8 cellular contexts compared by ENCODE assay signal in the genomic region with DNA sequence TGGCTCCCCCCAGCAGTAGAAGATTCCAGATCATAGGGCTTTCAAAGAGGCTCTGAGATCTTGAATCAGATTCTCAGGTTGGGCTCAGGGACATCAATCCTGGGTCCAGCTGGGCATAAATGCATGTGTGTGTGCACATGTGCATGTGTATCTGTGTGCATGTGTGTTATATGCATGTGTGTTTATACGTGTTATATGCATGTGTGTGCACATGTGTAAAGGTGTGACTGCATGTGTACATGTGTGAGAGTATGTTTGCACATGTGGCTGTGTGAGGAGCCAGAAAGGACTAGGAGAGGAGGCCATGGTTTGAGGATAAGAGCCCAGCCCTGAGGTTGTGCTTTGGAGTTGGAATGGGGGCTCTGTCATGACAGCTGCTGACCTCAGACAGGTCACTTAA. TPM values are rescaled to one million over a fixed set of nuclear protein-coding genes. Genes with fewer than 3 reads are reported as not detected.
DNase-seq lines count a peak whose midpoint lies in the region; ATAC-seq and TF ChIP-seq lines count a peak whose summit lies in the region.
"Had no signal": no experiment of that assay in that cellular context is flagged by ENCODE, and none has a peak within 500 bp of the region (broad histone marks: within the 10 kb centered on the region; RNA-seq: fewer than 3 reads in every experiment).

No MANE protein-coding gene starts in this region.

- H3K27me3 Mint-ChIP-seq in activated CD4-positive, alpha-beta T cell treated with anti-CD3 and anti-CD28 coated beads, Interleukin-2, amount 10 ng/mL, durations not matched to agents 24 days and 14 days: no peaks in the 10 kb centered on the region
- no peaks in the 10 kb centered on the region for H3K27me3 Mint-ChIP-seq in activated CD4-positive, alpha-beta memory T cell treated with anti-CD3 and anti-CD28 coated beads, Interleukin-2, amount 10 ng/mL, durations not matched to agents 7 days and 5 days
- H3K27me3 Mint-ChIP-seq in nephron (ENCODE audit: low read depth): peaks cover 1% of the 10 kb centered on the region

- peaks cover 59% of the 10 kb centered on the region for H3K36me3 Mint-ChIP-seq in activated CD4-positive, alpha-beta T cell treated with anti-CD3 and anti-CD28 coated beads, Interleukin-2, amount 10 ng/mL, durations not matched to agents 24 days and 14 days (ENCODE audit: low read depth)
- H3K36me3 Mint-ChIP-seq in activated CD4-positive, alpha-beta memory T cell treated with anti-CD3 and anti-CD28 coated beads, Interleukin-2, amount 10 ng/mL, durations not matched to agents 7 days and 5 days (ENCODE audit: low read depth): peaks cover 59% of the 10 kb centered on the region
- H3K36me3 Mint-ChIP-seq in nephron (ENCODE audit: low read depth): peaks cover under 1% of the 10 kb centered on the region

- ATAC-seq in HG02678 (IDR thresholded peaks at IDR 0.05; ENCODE audit: unreplicated experiment): no peak

- TF ChIP-seq CTCF in nephron (IDR thresholded peaks at IDR 0.05; ENCODE audit: unreplicated experiment in 3 of 3): no peak

- DNase-seq in activated CD4-positive, alpha-beta T cell treated with anti-CD3 and anti-CD28 coated beads, Interleukin-2, amount 10 ng/mL, durations not matched to agents 24 days and 14 days: no peak
- no peak for DNase-seq in activated CD4-positive, alpha-beta T cell treated with anti-CD3 and anti-CD28 coated beads, Interleukin-2, amount 50 U/mL, for 48 hours
- no peak for DNase-seq in activated CD4-positive, alpha-beta memory T cell treated with anti-CD3 and anti-CD28 coated beads, Interleukin-2, amount 10 ng/mL, durations not matched to agents 7 days and 5 days
- no peak for DNase-seq in NCI-H69 (lab: John Stamatoyannopoulos, UW)
- DNase-seq: DMS 273 treated with DMSO at 0.1 percent for 48 hours had no signal

- H3K27ac Mint-ChIP-seq in activated CD4-positive, alpha-beta T cell treated with anti-CD3 and anti-CD28 coated beads, Interleukin-2, amount 10 ng/mL, durations not matched to agents 24 days and 14 days: no peak overlapping the region
- H3K27ac Mint-ChIP-seq in activated CD4-positive, alpha-beta memory T cell treated with anti-CD3 and anti-CD28 coated beads, Interleukin-2, amount 10 ng/mL, durations not matched to agents 7 days and 5 days: peak overlapping the region; percentile 87
- no peak overlapping the region for H3K27ac Mint-ChIP-seq in nephron
- H3K27ac Mint-ChIP-seq: nephron progenitor cell had no signal

- POLR2A ChIA-PET in activated CD4-positive, alpha-beta memory T cell treated with anti-CD3 and anti-CD28 coated beads, Interleukin-2, amount 10 ng/mL, durations not matched to agents 7 days and 5 days (lab: Charles Lee): interaction anchor here (1.1 to 34.1 kb wide), 9 partner anchors 9 to 779 kb away, joined by 3 to 4963 read pairs (median 10); partner anchors contain the start of genes C3orf18, HEMK1 and MANF

- peaks cover 51% of the 10 kb centered on the region for H3K4me1 Mint-ChIP-seq in activated CD4-positive, alpha-beta T cell treated with anti-CD3 and anti-CD28 coated beads, Interleukin-2, amount 10 ng/mL, durations not matched to agents 24 days and 14 days
- peaks cover 50% of the 10 kb centered on the region for H3K4me1 Mint-ChIP-seq in activated CD4-positive, alpha-beta memory T cell treated with anti-CD3 and anti-CD28 coated beads, Interleukin-2, amount 10 ng/mL, durations not matched to agents 7 days and 5 days
- peaks cover 36% of the 10 kb centered on the region for H3K4me1 Mint-ChIP-seq in nephron

- intact Hi-C loops in activated CD4-positive, alpha-beta T cell treated with anti-CD3 and anti-CD28 coated beads, Interleukin-2, amount 10 ng/mL, durations not matched to agents 24 days and 14 days (cut with micrococcal nuclease): loop anchor here (2.0 to 10.0 kb wide), 3 partner anchors 72 to 1440 kb away; partner anchors contain the start of gene DUSP7

- H3K9me3 Mint-ChIP-seq in activated CD4-positive, alpha-beta T cell treated with anti-CD3 and anti-CD28 coated beads, Interleukin-2, amount 10 ng/mL, durations not matched to agents 24 days and 14 days: no peaks in the 10 kb centered on the region
- H3K9me3 Mint-ChIP-seq in activated CD4-positive, alpha-beta memory T cell treated with anti-CD3 and anti-CD28 coated beads, Interleukin-2, amount 10 ng/mL, durations not matched to agents 7 days and 5 days: no peaks in the 10 kb centered on the region
- no peaks in the 10 kb centered on the region for H3K9me3 Mint-ChIP-seq in nephron
- H3K9me3 Mint-ChIP-seq: nephron progenitor cell had no signal

- CTCF ChIA-PET in activated CD4-positive, alpha-beta memory T cell treated with anti-CD3 and anti-CD28 coated beads, Interleukin-2, amount 10 ng/mL, durations not matched to agents 7 days and 5 days (lab: Charles Lee): interaction anchor here (0.6 to 21.3 kb wide), 23 partner anchors 11 to 1067 kb away, joined by 3 to 854 read pairs (median 6); partner anchors contain the start of genes C3orf18, DOCK3, HEMK1 and MANF

- peak overlapping the region; percentile 91 for H3K4me3 Mint-ChIP-seq in activated CD4-positive, alpha-beta T cell treated with anti-CD3 and anti-CD28 coated beads, Interleukin-2, amount 10 ng/mL, durations not matched to agents 24 days and 14 days
- H3K4me3 Mint-ChIP-seq in activated CD4-positive, alpha-beta memory T cell treated with anti-CD3 and anti-CD28 coated beads, Interleukin-2, amount 10 ng/mL, durations not matched to agents 7 days and 5 days: peak overlapping the region; percentile 77
- peak overlapping the region in 2 of 3 experiments; percentile 56 to 72 for H3K4me3 Mint-ChIP-seq in nephron

RNA-seq across cellular contexts. Expression of gene MAPKAPK3, which starts 1.8 kb away (rescaled TPM):
- 199 and 207 TPM in 2 replicates for total RNA-seq in activated CD4-positive, alpha-beta T cell treated with anti-CD3 and anti-CD28 coated beads, Interleukin-2, amount 10 ng/mL, durations not matched to agents 24 days and 14 days
- total RNA-seq in activated CD4-positive, alpha-beta memory T cell treated with anti-CD3 and anti-CD28 coated beads, Interleukin-2, amount 10 ng/mL, durations not matched to agents 7 days and 5 days: 100 to 1,000 TPM; 146 to 157 TPM

RNA-seq across cellular contexts. Expression of gene CISH, which starts 3.6 kb away (rescaled TPM):
- 359 and 361 TPM in 2 replicates for total RNA-seq in activated CD4-positive, alpha-beta T cell treated with anti-CD3 and anti-CD28 coated beads, Interleukin-2, amount 10 ng/mL, durations not matched to agents 24 days and 14 days
- total RNA-seq in activated CD4-positive, alpha-beta memory T cell treated with anti-CD3 and anti-CD28 coated beads, Interleukin-2, amount 10 ng/mL, durations not matched to agents 7 days and 5 days: 100 to 1,000 TPM; 328 to 335 TPM

RNA-seq across cellular contexts. Expression of gene HEMK1, which starts 45.9 kb away (rescaled TPM):
- total RNA-seq in activated CD4-positive, alpha-beta T cell treated with anti-CD3 and anti-CD28 coated beads, Interleukin-2, amount 10 ng/mL, durations not matched to agents 24 days and 14 days: 62.9 and 66.0 TPM in 2 replicates
- 10 to 100 TPM; 49.6 to 50.1 TPM for total RNA-seq in activated CD4-positive, alpha-beta memory T cell treated with anti-CD3 and anti-CD28 coated beads, Interleukin-2, amount 10 ng/mL, durations not matched to agents 7 days and 5 days

RNA-seq across cellular contexts. Expression of gene C3orf18, which starts 47.6 kb away (rescaled TPM):
- total RNA-seq in activated CD4-positive, alpha-beta T cell treated with anti-CD3 and anti-CD28 coated beads, Interleukin-2, amount 10 ng/mL, durations not matched to agents 24 days and 14 days: 32.6 and 35.4 TPM in 2 replicates
- 10 to 100 TPM; 14.6 to 17.5 TPM for total RNA-seq in activated CD4-positive, alpha-beta memory T cell treated with anti-CD3 and anti-CD28 coated beads, Interleukin-2, amount 10 ng/mL, durations not matched to agents 7 days and 5 days

RNA-seq across cellular contexts. Expression of gene DOCK3, which starts 59.5 kb away (rescaled TPM):
- total RNA-seq in activated CD4-positive, alpha-beta T cell treated with anti-CD3 and anti-CD28 coated beads, Interleukin-2, amount 10 ng/mL, durations not matched to agents 24 days and 14 days: 1.7 and 1.8 TPM in 2 replicates
- total RNA-seq in activated CD4-positive, alpha-beta memory T cell treated with anti-CD3 and anti-CD28 coated beads, Interleukin-2, amount 10 ng/mL, durations not matched to agents 7 days and 5 days: 1 to 10 TPM; 1.6 to 1.7 TPM
